ENCODE assay signal across 17 cellular contexts in genomic region chr22:45314054-45314721, GRCh38. TPM values are rescaled to one million over a fixed set of nuclear protein-coding genes. Genes with fewer than 3 reads are reported as not detected.
DNase-seq lines count a peak whose midpoint lies in the region; ATAC-seq, FAIRE-seq and TF ChIP-seq lines count a peak whose summit lies in the region.
"Had no signal": no experiment of that assay in that cellular context is flagged by ENCODE, and none has a peak within 500 bp of the region (broad histone marks: within the 10 kb centered on the region; RNA-seq: fewer than 3 reads in every experiment).

No MANE protein-coding gene starts in this region.

- H3K36me3 Mint-ChIP-seq in type B pancreatic cell, result peaks cover 15% of the 10 kb centered on the region

- H3K9me3 Mint-ChIP-seq in type B pancreatic cell, result no peaks in the 10 kb centered on the region
- H3K9me3 Mint-ChIP-seq: stimulated activated naive CD8-positive, alpha-beta T cell treated with anti-CD3 and anti-CD28 coated beads, Interleukin-15, Interleukin-2, amounts not matched to agents 100 ng/mL and 50 ng/mL, for 24 hours had no signal

- no peak for ATAC-seq in HG03108 (IDR thresholded peaks at IDR 0.05; ENCODE audit: unreplicated experiment)
- ATAC-seq: left lung had no signal

- H3K79me2 ChIP-seq in OCI-LY3 (ENCODE audit: low read length) (peaks cover 92% of the 10 kb centered on the region), hepatocyte (peaks cover 85% of the 10 kb centered on the region)

- no peak for FAIRE-seq in urothelium cell line (lab: Jason Lieb, UNC)

- H3K4me3 ChIP-seq in right atrium auricular region (no peak overlapping the region), OCI-LY3 (ENCODE audit: low read length) (peak overlapping the region; percentile 59), hepatocyte (no peak overlapping the region)
- H3K4me3 ChIP-seq: left lung had no signal

- H3K27me3 ChIP-seq in right atrium auricular region (no peaks in the 10 kb centered on the region), OCI-LY3 (ENCODE audit: low read depth, low read length) (no peaks in the 10 kb centered on the region), hepatocyte (no peaks in the 10 kb centered on the region)
- H3K27me3 ChIP-seq: left lung had no signal

- no peak for DNase-seq in right atrium auricular region (ENCODE audit: low spot score)
- DNase-seq in cardiac septum (ENCODE audit: low spot score), result no peak
- peak; percentile 53 for DNase-seq in hepatocyte (ENCODE audit: low spot score)
- no peak for DNase-seq in type B pancreatic cell (ENCODE audit: extremely low spot score, unreplicated experiment)
- no peak for DNase-seq in urothelium cell line (ENCODE audit: low spot score)
- no peak for DNase-seq in NCI-H146 (lab: John Stamatoyannopoulos, UW)
- DNase-seq: amygdala; COR-L47; effector CD4-positive, alpha-beta T cell; NCI-H1092 treated with DMSO at 0.1 percent for 48 hours; NCI-H510A treated with DMSO at 0.1 percent for 48 hours had no signal

- TF ChIP-seq CTCF in right atrium auricular region (IDR thresholded peaks at IDR 0.05) (no peak), OCI-LY3 (IDR thresholded peaks at IDR 0.05; ENCODE audit: low read depth, low read length) (no peak), hepatocyte (IDR thresholded peaks at IDR 0.05; ENCODE audit: poor library complexity) (no peak), type B pancreatic cell (conservative IDR thresholded peaks at IDR 0.05) (no peak)

- peaks cover 49% of the 10 kb centered on the region for H3K4me1 Mint-ChIP-seq in type B pancreatic cell (ENCODE audit: unreplicated experiment)

- peaks cover 0 to 67% of the 10 kb centered on the region in 2 donors for H3K4me1 ChIP-seq in right atrium auricular region
- H3K4me1 ChIP-seq in OCI-LY3 (ENCODE audit: low read length), result peaks cover 73% of the 10 kb centered on the region
- peaks cover 47% of the 10 kb centered on the region for H3K4me1 ChIP-seq in hepatocyte (ENCODE audit: insufficient read depth)

- intact Hi-C loops in cardiac septum (cut with DNase I), result no loop called here

- no peaks in the 10 kb centered on the region for H3K9me2 ChIP-seq in hepatocyte (replicated peaks; ENCODE audit: insufficient read depth)

- H3K36me3 ChIP-seq in right atrium auricular region (no peaks in the 10 kb centered on the region), OCI-LY3 (replicated peaks; ENCODE audit: low read depth, low read length) (peaks cover 24% of the 10 kb centered on the region), hepatocyte (replicated peaks; ENCODE audit: insufficient read depth, low read depth) (no peaks in the 10 kb centered on the region)
- H3K36me3 ChIP-seq: left lung had no signal

- 31% methylated on average over 8 of the region's 8 CpGs for WGBS in hepatocyte (ENCODE audit: low lambda C conversion rate, missing lambda C conversion rate)

- H3K4me2 ChIP-seq in OCI-LY3 (ENCODE audit: low read length) (peak overlapping the region; percentile 83), hepatocyte (peak overlapping the region; percentile 73)

- H2AFZ ChIP-seq in OCI-LY3 (ENCODE audit: low read depth, low read length) (no peak overlapping the region), hepatocyte (no peak overlapping the region)

- H3K27ac Mint-ChIP-seq in type B pancreatic cell, result peak overlapping the region; percentile 29
- H3K27ac Mint-ChIP-seq: stimulated activated naive CD8-positive, alpha-beta T cell treated with anti-CD3 and anti-CD28 coated beads, Interleukin-15, Interleukin-2, amounts not matched to agents 100 ng/mL and 50 ng/mL, for 24 hours had no signal

- peaks cover 3% of the 10 kb centered on the region for H3K27me3 Mint-ChIP-seq in type B pancreatic cell
- H3K27me3 Mint-ChIP-seq: stimulated activated naive CD8-positive, alpha-beta T cell treated with anti-CD3 and anti-CD28 coated beads, Interleukin-15, Interleukin-2, amounts not matched to agents 100 ng/mL and 50 ng/mL, for 24 hours had no signal

- peak overlapping the region; percentile 27 for H3K4me3 Mint-ChIP-seq in type B pancreatic cell
- H3K4me3 Mint-ChIP-seq: stimulated activated naive CD8-positive, alpha-beta T cell treated with anti-CD3 and anti-CD28 coated beads, Interleukin-15, Interleukin-2, amounts not matched to agents 100 ng/mL and 50 ng/mL, for 24 hours had no signal

- peak overlapping the region; percentile 49 for H3K9ac ChIP-seq in OCI-LY3 (ENCODE audit: low read length)

- H4K20me1 ChIP-seq in OCI-LY3 (ENCODE audit: insufficient read depth, low read length) (peaks cover 29% of the 10 kb centered on the region), hepatocyte (ENCODE audit: insufficient read depth, poor library complexity, severe bottlenecking) (no peaks in the 10 kb centered on the region)

- H3K9me3 ChIP-seq in right atrium auricular region (no peaks in the 10 kb centered on the region), OCI-LY3 (ENCODE audit: insufficient read depth, low read length) (no peaks in the 10 kb centered on the region), hepatocyte (ENCODE audit: low read depth) (no peaks in the 10 kb centered on the region)
- H3K9me3 ChIP-seq: left lung had no signal

- H3K27ac ChIP-seq in right atrium auricular region (peak overlapping the region; percentile 43 to 60), OCI-LY3 (ENCODE audit: low read length) (peak overlapping the region; percentile 70), hepatocyte (peak overlapping the region; percentile 86)
- H3K27ac ChIP-seq: left lung had no signal

RNA-seq across cellular contexts. Expression of gene FAM118A, which starts 4.5 kb away (rescaled TPM):
- total RNA-seq in right atrium auricular region (10 to 100 TPM; 11.6 to 12.4 TPM), cardiac septum (15.6 TPM), hepatocyte (65.7 and 94.2 TPM in 2 replicates), type B pancreatic cell (ENCODE audit: low replicate concordance) (89.7 and 121 TPM in 2 replicates)
- polyA plus RNA-seq in hepatocyte, result 193 and 289 TPM in 2 replicates

RNA-seq across cellular contexts. Expression of gene UPK3A, which starts 29.4 kb away (rescaled TPM):
- total RNA-seq in right atrium auricular region, result not detected
- total RNA-seq in cardiac septum, result 0.40 TPM
- 14.4 and 14.9 TPM in 2 replicates for total RNA-seq in hepatocyte
- 41.8 and 71.5 TPM in 2 replicates for polyA plus RNA-seq in hepatocyte
- 0.29 and 0.62 TPM in 2 replicates for total RNA-seq in type B pancreatic cell (ENCODE audit: low replicate concordance)
- total RNA-seq: left lung, osteoblast, SK-MEL-5 had no signal
